16 cellular contexts compared by ENCODE assay signal in the genomic region with DNA sequence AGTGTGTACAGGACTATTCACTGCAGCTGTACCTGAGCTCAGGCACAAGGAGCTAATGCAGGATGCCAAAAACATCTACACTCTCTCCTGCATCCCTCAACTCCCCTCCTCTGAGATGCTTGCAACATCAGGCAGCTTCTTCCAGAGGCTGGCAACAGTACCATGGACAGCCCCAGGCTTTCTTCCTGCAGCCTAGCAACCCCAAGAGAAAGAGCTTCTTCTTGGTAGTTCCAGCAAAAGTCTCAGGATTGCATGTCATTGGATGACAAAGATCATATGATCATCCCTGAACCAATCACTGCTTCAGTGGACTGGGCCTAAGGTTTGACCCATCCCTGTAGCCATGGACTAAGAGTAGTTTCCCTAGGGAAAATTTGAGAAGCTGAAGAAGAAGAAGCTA. TPM values are rescaled to one million over a fixed set of nuclear protein-coding genes. Genes with fewer than 3 reads are reported as not detected.
DNase-seq lines count a peak whose midpoint lies in the region; ATAC-seq and TF ChIP-seq lines count a peak whose summit lies in the region.
"Had no signal": no experiment of that assay in that cellular context is flagged by ENCODE, and none has a peak within 500 bp of the region (broad histone marks: within the 10 kb centered on the region; RNA-seq: fewer than 3 reads in every experiment).

No MANE protein-coding gene starts in this region.

- H3K9me3 ChIP-seq in liver (ENCODE audit: control insufficient read depth in 4 of 4, low read length in 3 of 4) (no peaks in the 10 kb centered on the region), Caco-2 (no peaks in the 10 kb centered on the region; the same call in 1 of the 2 replicates)
- H3K9me3 ChIP-seq: Peyer's patch had no signal

- intact Hi-C loops in Caco-2 (cut with micrococcal nuclease; ENCODE audit: unreplicated experiment) = loop anchor here (10.0 kb wide), 1 partner anchor 74 kb away; no protein-coding TSS in a partner anchor

- no TSS peak for BruUV-seq in Caco-2 (replicated peaks; lab: Mats Ljungman, UMichigan)

- TF ChIP-seq RAD21 in liver (IDR thresholded peaks at IDR 0.05) = no peak

- H3K36me3 Mint-ChIP-seq in Caco-2 (ENCODE audit: insufficient read depth, unreplicated experiment) = no peaks in the 10 kb centered on the region
- H3K36me3 Mint-ChIP-seq: CD8-positive, alpha-beta memory T cell had no signal

- H3K4me1 ChIP-seq in liver (ENCODE audit: control insufficient read depth in 4 of 4, insufficient read depth in 4 of 4, low read length in 3 of 4) (peaks cover 0 to 1% (median 0%) of the 10 kb centered on the region in 4 donors), Caco-2 (peaks cover 5% of the 10 kb centered on the region; the same call in 1 of the 2 replicates)
- H3K4me1 ChIP-seq: Peyer's patch had no signal

- H3K4me3 ChIP-seq in choroid plexus epithelial cell (ENCODE audit: low read depth, low read length) = no peak overlapping the region
- no peak overlapping the region for H3K4me3 ChIP-seq in liver (ENCODE audit: low read depth in 1 of 3, low read length in 3 of 3)
- no peak overlapping the region for H3K4me3 ChIP-seq in Caco-2 (ENCODE audit: low read depth, low read length)
- H3K4me3 ChIP-seq: Peyer's patch had no signal

- no peak for ATAC-seq in left lobe of liver
- ATAC-seq in stimulated activated naive CD8-positive, alpha-beta T cell treated with anti-CD3 and anti-CD28 coated beads, Interleukin-15, amount 100 ng/mL, for 72 hours = no peak

- DNase-seq in ELR (ENCODE audit: low read depth) (peak; percentile 21), NAMALWA (ENCODE audit: low spot score) (peak; percentile 17), choroid plexus epithelial cell (ENCODE audit: low read depth) (peak; percentile 58), left lobe of liver (ENCODE audit: low spot score) (no peak), Caco-2 (no peak), C1 segment of cervical spinal cord (lab: John Stamatoyannopoulos, UW) (no peak)
- DNase-seq in stimulated activated naive CD8-positive, alpha-beta T cell treated with anti-CD3 and anti-CD28 coated beads, Interleukin-15, amount 100 ng/mL, for 72 hours = no peak
- DNase-seq: activated CD4-positive, alpha-beta memory T cell treated with anti-CD3 and anti-CD28 coated beads, Interleukin-2, amount 10 ng/mL, durations not matched to agents 7 days and 5 days; activated gamma-delta T cell treated with Interleukin-2 at 50 U/mL for 16 hours; CD8-positive, alpha-beta memory T cell; kidney glomerular epithelial cell; Peyer's patch; small intestine; T-helper 9 cell had no signal

- no peak overlapping the region for H3K27ac ChIP-seq in liver (ENCODE audit: low read depth in 1 of 2, low read length in 2 of 2)
- H3K27ac ChIP-seq: Peyer's patch had no signal

- no peaks in the 10 kb centered on the region for H3K4me1 Mint-ChIP-seq in Caco-2 (ENCODE audit: low read depth, unreplicated experiment)
- peaks cover 6% of the 10 kb centered on the region for H3K4me1 Mint-ChIP-seq in stimulated activated naive CD8-positive, alpha-beta T cell treated with anti-CD3 and anti-CD28 coated beads, Interleukin-15, amount 100 ng/mL, for 72 hours
- H3K4me1 Mint-ChIP-seq: activated CD4-positive, alpha-beta memory T cell treated with anti-CD3 and anti-CD28 coated beads, Interleukin-2, amount 10 ng/mL, durations not matched to agents 7 days and 5 days; CD8-positive, alpha-beta memory T cell had no signal

- peaks cover 0 to 2% (median 0%) of the 10 kb centered on the region in 4 donors for H3K27me3 ChIP-seq in liver (ENCODE audit: control insufficient read depth in 4 of 4, insufficient read depth in 4 of 4, low read length in 3 of 4)
- no peaks in the 10 kb centered on the region for H3K27me3 ChIP-seq in Caco-2 (replicated peaks; ENCODE audit: control insufficient read depth, insufficient read depth, low read length)
- H3K27me3 ChIP-seq: Peyer's patch had no signal

- H3K9me3 Mint-ChIP-seq in Caco-2 (ENCODE audit: unreplicated experiment) = no peaks in the 10 kb centered on the region
- no peaks in the 10 kb centered on the region for H3K9me3 Mint-ChIP-seq in stimulated activated naive CD8-positive, alpha-beta T cell treated with anti-CD3 and anti-CD28 coated beads, Interleukin-15, amount 100 ng/mL, for 72 hours
- H3K9me3 Mint-ChIP-seq: activated CD4-positive, alpha-beta memory T cell treated with anti-CD3 and anti-CD28 coated beads, Interleukin-2, amount 10 ng/mL, durations not matched to agents 7 days and 5 days; CD8-positive, alpha-beta memory T cell; neural crest cell had no signal

- CTCF ChIA-PET in Caco-2 (lab: Charles Lee) = interaction anchor here (1.1 kb wide), 1 partner anchor 8 kb away, joined by 3 read pairs; no protein-coding TSS in a partner anchor

- no peak for TF ChIP-seq CTCF in choroid plexus epithelial cell (conservative IDR thresholded peaks at IDR 0.05; ENCODE audit: low read depth, low read length)
- no peak for TF ChIP-seq CTCF in liver (IDR thresholded peaks at IDR 0.05; ENCODE audit: low read depth, low read length, missing input control)
- TF ChIP-seq CTCF in Caco-2 (IDR thresholded peaks at IDR 0.05; ENCODE audit: insufficient read depth in 1 of 2, low read depth in 1 of 2, low read length in 1 of 2, severe bottlenecking in 1 of 2, unreplicated experiment in 1 of 2) = no peak

- H3K36me3 ChIP-seq in liver (ENCODE audit: control insufficient read depth in 4 of 4, insufficient read depth in 3 of 4, low read depth in 1 of 4, low read length in 3 of 4) (no peaks in the 10 kb centered on the region), Caco-2 (ENCODE audit: control insufficient read depth, insufficient read depth, low read length) (no peaks in the 10 kb centered on the region)
- H3K36me3 ChIP-seq: Peyer's patch had no signal

- H3K9ac ChIP-seq in liver (ENCODE audit: low read depth in 1 of 2, low read length in 2 of 2) = no peak overlapping the region

- H3K27ac Mint-ChIP-seq in Caco-2 (ENCODE audit: unreplicated experiment) = no peak overlapping the region
- H3K27ac Mint-ChIP-seq in stimulated activated naive CD8-positive, alpha-beta T cell treated with anti-CD3 and anti-CD28 coated beads, Interleukin-15, amount 100 ng/mL, for 72 hours = no peak overlapping the region
- H3K27ac Mint-ChIP-seq: activated CD4-positive, alpha-beta memory T cell treated with anti-CD3 and anti-CD28 coated beads, Interleukin-2, amount 10 ng/mL, durations not matched to agents 7 days and 5 days; CD8-positive, alpha-beta memory T cell had no signal

- POLR2A ChIA-PET in Caco-2 (lab: Charles Lee) = no interaction called here

- no peak overlapping the region for H3K4me3 Mint-ChIP-seq in Caco-2 (ENCODE audit: unreplicated experiment)
- H3K4me3 Mint-ChIP-seq in stimulated activated naive CD8-positive, alpha-beta T cell treated with anti-CD3 and anti-CD28 coated beads, Interleukin-15, amount 100 ng/mL, for 72 hours = no peak overlapping the region
- H3K4me3 Mint-ChIP-seq: activated CD4-positive, alpha-beta memory T cell treated with anti-CD3 and anti-CD28 coated beads, Interleukin-2, amount 10 ng/mL, durations not matched to agents 7 days and 5 days; CD8-positive, alpha-beta memory T cell; neural crest cell had no signal

- no peaks in the 10 kb centered on the region for H3K27me3 Mint-ChIP-seq in Caco-2 (ENCODE audit: insufficient read depth, unreplicated experiment)
- H3K27me3 Mint-ChIP-seq in stimulated activated naive CD8-positive, alpha-beta T cell treated with anti-CD3 and anti-CD28 coated beads, Interleukin-15, amount 100 ng/mL, for 72 hours = peaks cover 38% of the 10 kb centered on the region

TF ChIP-seq in liver, 16 proteins besides CTCF, POLR2A, EP300 and RAD21:
- TF ChIP-seq, protein P1, sequence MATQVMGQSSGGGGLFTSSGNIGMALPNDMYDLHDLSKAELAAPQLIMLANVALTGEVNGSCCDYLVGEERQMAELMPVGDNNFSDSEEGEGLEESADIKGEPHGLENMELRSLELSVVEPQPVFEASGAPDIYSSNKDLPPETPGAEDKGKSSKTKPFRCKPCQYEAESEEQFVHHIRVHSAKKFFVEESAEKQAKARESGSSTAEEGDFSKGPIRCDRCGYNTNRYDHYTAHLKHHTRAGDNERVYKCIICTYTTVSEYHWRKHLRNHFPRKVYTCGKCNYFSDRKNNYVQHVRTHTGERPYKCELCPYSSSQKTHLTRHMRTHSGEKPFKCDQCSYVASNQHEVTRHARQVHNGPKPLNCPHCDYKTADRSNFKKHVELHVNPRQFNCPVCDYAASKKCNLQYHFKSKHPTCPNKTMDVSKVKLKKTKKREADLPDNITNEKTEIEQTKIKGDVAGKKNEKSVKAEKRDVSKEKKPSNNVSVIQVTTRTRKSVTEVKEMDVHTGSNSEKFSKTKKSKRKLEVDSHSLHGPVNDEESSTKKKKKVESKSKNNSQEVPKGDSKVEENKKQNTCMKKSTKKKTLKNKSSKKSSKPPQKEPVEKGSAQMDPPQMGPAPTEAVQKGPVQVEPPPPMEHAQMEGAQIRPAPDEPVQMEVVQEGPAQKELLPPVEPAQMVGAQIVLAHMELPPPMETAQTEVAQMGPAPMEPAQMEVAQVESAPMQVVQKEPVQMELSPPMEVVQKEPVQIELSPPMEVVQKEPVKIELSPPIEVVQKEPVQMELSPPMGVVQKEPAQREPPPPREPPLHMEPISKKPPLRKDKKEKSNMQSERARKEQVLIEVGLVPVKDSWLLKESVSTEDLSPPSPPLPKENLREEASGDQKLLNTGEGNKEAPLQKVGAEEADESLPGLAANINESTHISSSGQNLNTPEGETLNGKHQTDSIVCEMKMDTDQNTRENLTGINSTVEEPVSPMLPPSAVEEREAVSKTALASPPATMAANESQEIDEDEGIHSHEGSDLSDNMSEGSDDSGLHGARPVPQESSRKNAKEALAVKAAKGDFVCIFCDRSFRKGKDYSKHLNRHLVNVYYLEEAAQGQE (IDR thresholded peaks at IDR 0.05) = peak; percentile 69
- TF ChIP-seq FOXA2 (IDR thresholded peaks at IDR 0.05) = no peak
- no peak for TF ChIP-seq NR2F2 (IDR thresholded peaks at IDR 0.05)

RNA-seq across cellular contexts. Expression of a gene that starts 46.7 kb away (rescaled TPM):
- total RNA-seq in liver (10 to 100 TPM; 12.3 to 13.0 TPM), left lobe of liver (27.4 TPM), Caco-2 (2022) (47.5 and 55.0 TPM in 2 replicates)
- 10 to 100 TPM; 14.9 to 15.1 TPM for polyA plus RNA-seq in liver

Comparison
In these comparisons a context has a peak if more than half of its experiments do, and no peak if none do; other contexts are left out.
1. DNase-seq: peak in ELR (single experiment), NAMALWA (single experiment) and choroid plexus epithelial cell (single experiment); none in left lobe of liver (single experiment), Caco-2 (0 of 2), stimulated activated naive CD8-positive, alpha-beta T cell treated with anti-CD3 and anti-CD28 coated beads, Interleukin-15, amount 100 ng/mL, for 72 hours (0 of 2) and C1 segment of cervical spinal cord (0 of 14).